Comparison of ENCODE assay signal across 9 cellular contexts in the genomic region with DNA sequence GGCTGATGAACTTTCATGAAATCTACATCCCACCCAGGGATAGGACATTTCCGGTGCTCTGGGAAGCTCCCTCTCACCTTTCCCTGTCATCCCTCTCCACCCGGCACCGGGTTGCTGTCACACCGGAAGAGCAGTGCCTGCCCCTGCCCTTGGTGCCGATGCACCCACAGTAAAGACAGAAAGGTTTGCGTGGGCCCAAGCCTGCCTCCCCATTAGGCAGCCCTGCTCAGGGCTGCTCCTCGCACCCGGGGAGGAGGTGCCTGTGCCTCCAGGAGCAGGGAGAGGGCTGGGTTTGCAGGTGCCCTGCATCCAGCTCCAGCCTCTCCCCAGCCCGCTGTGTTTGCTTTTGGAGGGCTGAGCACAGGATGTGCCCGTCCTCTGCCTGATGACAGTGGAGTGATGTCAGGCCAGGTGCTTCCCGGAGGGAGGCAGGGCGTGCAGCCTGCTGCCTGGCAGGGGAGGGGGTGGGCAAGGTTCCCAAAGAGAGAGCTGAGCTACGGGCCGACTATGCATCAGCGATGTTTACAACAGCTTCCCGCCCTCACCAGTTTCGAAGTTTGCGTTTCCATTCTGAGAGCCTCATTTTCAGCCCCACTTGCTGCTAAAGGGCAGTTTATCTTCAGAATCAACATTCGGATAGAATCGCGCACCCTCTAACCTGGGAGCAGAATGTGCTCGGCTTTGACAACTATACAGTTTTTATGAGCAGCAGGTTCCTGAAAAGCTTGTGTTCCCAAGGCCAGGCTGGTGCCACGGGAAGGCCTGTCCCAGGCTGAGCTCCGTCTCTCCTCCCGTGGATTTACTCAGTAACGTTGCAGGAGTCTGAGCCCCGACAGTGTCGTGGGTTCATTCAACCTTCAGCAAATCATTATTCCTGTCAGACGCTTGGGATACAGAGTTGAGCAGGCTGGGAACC.
DNase-seq lines count a peak whose midpoint lies in the region; ATAC-seq, FAIRE-seq and TF ChIP-seq lines count a peak whose summit lies in the region.
"Had no signal": no experiment of that assay in that cellular context is flagged by ENCODE, and none has a peak within 500 bp of the region (broad histone marks: within the 10 kb centered on the region; RNA-seq: fewer than 3 reads in every experiment).

No MANE protein-coding gene starts in this region.

- TF ChIP-seq CTCF in endothelial cell of umbilical vein (IDR thresholded peaks at IDR 0.05; ENCODE audit: extremely low read depth in 1 of 2, insufficient read depth in 1 of 2, low read depth in 1 of 2, low read length in 2 of 2) (no peak), mesothelial cell of epicardium (IDR thresholded peaks at IDR 0.05; ENCODE audit: unreplicated experiment) (no peak)

- dilution Hi-C loops in endothelial cell of umbilical vein (cut with MboI; ENCODE audit: extremely low pct_ligation_motif_present, low sequenced_read_pairs): no loop called here

- DNase-seq in NCI-H128 (lab: John Stamatoyannopoulos, UW; ENCODE audit: unreplicated experiment) (peak; percentile 33), endothelial cell of umbilical vein (ENCODE audit: low read depth, low spot score) (peak; percentile 74), occipital lobe (lab: John Stamatoyannopoulos, UW) (no peak), mesothelial cell of epicardium (ENCODE audit: low spot score in 2 of 2, unreplicated experiment in 2 of 2) (no peak), midbrain (lab: John Stamatoyannopoulos, UW) (no peak)
- peak; percentile 19 for DNase-seq in activated CD4-positive, alpha-beta T cell treated with anti-CD3 and anti-CD28 coated beads for 1 hour
- peak in 2 of 3 donors; percentile 38 to 52 for DNase-seq in stimulated activated CD4-positive, alpha-beta T cell treated with anti-CD3 and anti-CD28 coated beads, TNF-alpha, amount 100 ng/mL, for 48 hours (ENCODE audit: low read depth in 3 of 3)
- DNase-seq: GOT3 had no signal

- ATAC-seq in GM21717 (IDR thresholded peaks at IDR 0.05; ENCODE audit: unreplicated experiment): no peak

- H2AFZ ChIP-seq in endothelial cell of umbilical vein (ENCODE audit: low read depth, low read length): no peak overlapping the region

- BruUV-seq in endothelial cell of umbilical vein (replicated peaks; lab: Mats Ljungman, UMichigan): TSS peak; percentile 63

- H3K4me1 ChIP-seq in endothelial cell of umbilical vein (ENCODE audit: control insufficient read depth, extremely low read depth, insufficient read depth, low read length): peaks cover 2% of the 10 kb centered on the region

- POLR2A ChIA-PET in endothelial cell of umbilical vein (lab: Charles Lee): interaction anchor here (1.5 kb wide), 1 partner anchor 84 kb away, joined by 7 read pairs; a partner anchor contains a TSS

- CTCF ChIA-PET in endothelial cell of umbilical vein (lab: Charles Lee): interaction anchor here (0.9 to 3.5 kb wide), 7 partner anchors 8 to 111 kb away, joined by 3 to 16 read pairs (median 3); no protein-coding TSS in a partner anchor

- H3K4me3 Mint-ChIP-seq in mesothelial cell of epicardium: no peak overlapping the region

- H3K27me3 Mint-ChIP-seq in mesothelial cell of epicardium (ENCODE audit: low read depth): peaks cover 42% of the 10 kb centered on the region

- H3K9me1 ChIP-seq in endothelial cell of umbilical vein (replicated peaks; ENCODE audit: control insufficient read depth, extremely low read depth, insufficient read depth, low read length): no peaks in the 10 kb centered on the region

- H3K36me3 Mint-ChIP-seq in mesothelial cell of epicardium: no peaks in the 10 kb centered on the region

- no peaks in the 10 kb centered on the region for H3K4me1 Mint-ChIP-seq in mesothelial cell of epicardium

- H3K27ac ChIP-seq in endothelial cell of umbilical vein (ENCODE audit: insufficient read depth, low read depth, low read length): no peak overlapping the region

- H3K9ac ChIP-seq in endothelial cell of umbilical vein (replicated peaks; ENCODE audit: extremely low read depth, insufficient read depth, low read length): no peak overlapping the region

- no peak for TF ChIP-seq POLR2A in endothelial cell of umbilical vein (IDR thresholded peaks at IDR 0.05; ENCODE audit: low read depth, low read length)

- no peak overlapping the region for H3K27ac Mint-ChIP-seq in mesothelial cell of epicardium

- no peak overlapping the region for H3K4me3 ChIP-seq in endothelial cell of umbilical vein (replicated peaks in 1 of 3; ENCODE audit: insufficient read depth in 1 of 3, low read depth in 1 of 3, low read length in 3 of 3)

- no peaks in the 10 kb centered on the region for H3K79me2 ChIP-seq in endothelial cell of umbilical vein (ENCODE audit: control insufficient read depth, insufficient read depth, low read length)

- H3K4me2 ChIP-seq in endothelial cell of umbilical vein (ENCODE audit: insufficient read depth, low read length): no peak overlapping the region

- no peak for FAIRE-seq in endothelial cell of umbilical vein (lab: Jason Lieb, UNC)

- H3K9me3 ChIP-seq in endothelial cell of umbilical vein (replicated peaks; ENCODE audit: control insufficient read depth, insufficient read depth, low read length): no peaks in the 10 kb centered on the region

- intact Hi-C loops in endothelial cell of umbilical vein (cut with micrococcal nuclease): loop anchor here (1.0 kb wide), 2 partner anchors 14 to 27 kb away; no protein-coding TSS in a partner anchor

- H4K20me1 ChIP-seq in endothelial cell of umbilical vein (replicated peaks; ENCODE audit: control insufficient read depth, extremely low read depth, insufficient read depth, low read length): no peaks in the 10 kb centered on the region

- no peaks in the 10 kb centered on the region for H3K9me3 Mint-ChIP-seq in mesothelial cell of epicardium

- no peaks in the 10 kb centered on the region for H3K36me3 ChIP-seq in endothelial cell of umbilical vein (ENCODE audit: control insufficient read depth in 2 of 2, extremely low read depth in 1 of 2, insufficient read depth in 2 of 2, low read length in 2 of 2)

- no peaks in the 10 kb centered on the region for H3K27me3 ChIP-seq in endothelial cell of umbilical vein (ENCODE audit: control insufficient read depth in 2 of 2, insufficient read depth in 2 of 2, low read length in 2 of 2)

TF ChIP-seq in endothelial cell of umbilical vein, 7 proteins besides CTCF, POLR2A, EP300 and RAD21:
- TF ChIP-seq GATA2 (IDR thresholded peaks at IDR 0.05; ENCODE audit: insufficient read depth, insufficient read length, low read depth, low read length): no peak
- TF ChIP-seq, protein P1, sequence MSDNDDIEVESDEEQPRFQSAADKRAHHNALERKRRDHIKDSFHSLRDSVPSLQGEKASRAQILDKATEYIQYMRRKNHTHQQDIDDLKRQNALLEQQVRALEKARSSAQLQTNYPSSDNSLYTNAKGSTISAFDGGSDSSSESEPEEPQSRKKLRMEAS (IDR thresholded peaks at IDR 0.05; ENCODE audit: insufficient read depth, insufficient read length): no peak
- no peak for TF ChIP-seq MYC (IDR thresholded peaks at IDR 0.05; ENCODE audit: low read depth, low read length)
- TF ChIP-seq POLR2AphosphoS5 (IDR thresholded peaks at IDR 0.05; ENCODE audit: insufficient read depth, low read depth, low read length): no peak
- no peak for TF ChIP-seq JUN (IDR thresholded peaks at IDR 0.05; ENCODE audit: borderline replicate concordance, insufficient read depth, insufficient read length, low read depth)
- TF ChIP-seq EZH2 (IDR thresholded peaks at IDR 0.05; ENCODE audit: borderline replicate concordance, low read depth, low read length, severe bottlenecking): no peak
- no peak for TF ChIP-seq FOS (IDR thresholded peaks at IDR 0.05; ENCODE audit: borderline replicate concordance, insufficient read depth, low read length)

Comparison
In these comparisons a context has a peak if more than half of its experiments do, and no peak if none do; other contexts are left out.
1. DNase-seq: peak in NCI-H128 (single experiment), activated CD4-positive, alpha-beta T cell treated with anti-CD3 and anti-CD28 coated beads for 1 hour (single experiment), endothelial cell of umbilical vein (single experiment) and stimulated activated CD4-positive, alpha-beta T cell treated with anti-CD3 and anti-CD28 coated beads, TNF-alpha, amount 100 ng/mL, for 48 hours (2 of 3); none in occipital lobe (single experiment), mesothelial cell of epicardium (0 of 2) and midbrain (single experiment).